8 cellular contexts compared by ENCODE assay signal in the genomic region with DNA sequence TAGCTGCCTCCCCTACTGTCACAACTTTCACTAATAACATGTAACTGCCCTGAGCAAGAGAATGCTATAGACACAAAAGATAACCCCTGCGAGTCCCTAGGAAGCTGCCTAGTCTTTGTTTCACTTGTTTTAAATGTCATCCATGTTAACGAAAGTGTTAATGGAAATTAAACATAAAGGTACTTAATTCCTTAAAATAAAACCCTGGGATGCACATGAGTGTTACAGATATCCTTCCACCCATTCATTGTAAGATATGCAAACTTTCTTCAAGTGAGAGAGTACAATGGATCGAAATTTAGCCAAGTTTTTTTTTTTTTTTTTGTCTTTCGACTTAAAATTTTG. TPM values are rescaled to one million over a fixed set of nuclear protein-coding genes. Genes with fewer than 3 reads are reported as not detected.
A peak's percentile ranks its signal among the peaks of the same experiment; 100 is the strongest.
DNase-seq lines count a peak whose midpoint lies in the region; ATAC-seq and TF ChIP-seq lines count a peak whose summit lies in the region.

No MANE protein-coding gene starts in this region.

- peaks cover 19% of the 10 kb centered on the region for H3K27me3 Mint-ChIP-seq in dendritic cell treated with granulocyte-macrophage colony-stimulating factor and Interleukin-4, amounts not matched to agents 40 ng/mL and 50 ng/mL, for 4 days
- peaks cover 46 to 71% (median 67%) of the 10 kb centered on the region in 5 donors for H3K27me3 Mint-ChIP-seq in naive thymus-derived CD4-positive, alpha-beta T cell

- 0 out of 2 replicates have a peak overlapping the region, but pooled peaks have one; percentile 76 for H2AK5ac ChIP-seq in IMR-90 (ENCODE audit: low read depth, low read length)

- no peak overlapping the region; the same call in 1 of the 2 replicates for H4K5ac ChIP-seq in IMR-90 (ENCODE audit: low read depth, low read length)

- H3K4me1 ChIP-seq in A673 (ENCODE audit: insufficient read depth, low read length, poor library complexity, severe bottlenecking), result peaks cover 43% of the 10 kb centered on the region
- H3K4me1 ChIP-seq in IMR-90 (ENCODE audit: control insufficient read depth, insufficient read depth, low read length), result peaks cover 2% of the 10 kb centered on the region; the same call in 1 of the 2 replicates
- H3K4me1 ChIP-seq in naive thymus-derived CD4-positive, alpha-beta T cell (ENCODE audit: control insufficient read depth in 2 of 2, insufficient read depth in 2 of 2, low read length in 2 of 2), result peaks cover 0 to 8% of the 10 kb centered on the region in 2 donors

- no peaks in the 10 kb centered on the region for H3K9me3 Mint-ChIP-seq in dendritic cell treated with granulocyte-macrophage colony-stimulating factor and Interleukin-4, amounts not matched to agents 40 ng/mL and 50 ng/mL, for 4 days
- peaks cover 0 to 3% (median 0%) of the 10 kb centered on the region in 11 donors for H3K9me3 Mint-ChIP-seq in naive thymus-derived CD4-positive, alpha-beta T cell

- no peak overlapping the region for H3K56ac ChIP-seq in IMR-90 (ENCODE audit: extremely low read depth, insufficient read depth, low read length)

- dilution Hi-C loops in IMR-90 (cut with HindIII; ENCODE audit: low sequenced_read_pairs, unreplicated experiment), result no loop called here

- POLR2A ChIA-PET in A673 (lab: Charles Lee; ENCODE audit: low non-redundant PET) (interaction anchor here (0.7 kb wide), 1 partner anchor 139 kb away, joined by 3 read pairs; no protein-coding TSS in a partner anchor), IMR-90 (lab: Charles Lee; ENCODE audit: unreplicated experiment) (no interaction called here)
- POLR2A ChIA-PET in naive thymus-derived CD4-positive, alpha-beta T cell (lab: Charles Lee), result no interaction called here

- H4K91ac ChIP-seq in IMR-90 (ENCODE audit: insufficient read depth, low read depth, low read length), result no peak overlapping the region

- intact Hi-C loops in A673 (cut with micrococcal nuclease; ENCODE audit: unreplicated experiment) (loop anchor here (5.0 to 10.0 kb wide), 3 partner anchors 140 to 490 kb away; a partner anchor contains a TSS), IMR-90 (cut with micrococcal nuclease) (loop anchor here (2.0 to 10.0 kb wide), 4 partner anchors 110 to 667 kb away; a partner anchor contains a TSS)
- intact Hi-C loops in dendritic cell treated with granulocyte-macrophage colony-stimulating factor and Interleukin-4, amounts not matched to agents 40 ng/mL and 50 ng/mL, for 4 days (cut with micrococcal nuclease), result loop anchor here (5.0 kb wide), 2 partner anchors 250 to 665 kb away; a partner anchor contains a TSS
- intact Hi-C loops in naive thymus-derived CD4-positive, alpha-beta T cell (cut with micrococcal nuclease), result no loop called here

- H3K36me3 Mint-ChIP-seq in dendritic cell treated with granulocyte-macrophage colony-stimulating factor and Interleukin-4, amounts not matched to agents 40 ng/mL and 50 ng/mL, for 4 days (ENCODE audit: low read depth), result peaks cover 7% of the 10 kb centered on the region
- no peaks in the 10 kb centered on the region for H3K36me3 Mint-ChIP-seq in naive thymus-derived CD4-positive, alpha-beta T cell

- H2BK15ac ChIP-seq in IMR-90 (ENCODE audit: low read depth, low read length), result 0 out of 3 replicates have a peak overlapping the region, but pooled peaks have one; percentile 58

- H2BK120ac ChIP-seq in IMR-90 (ENCODE audit: low read depth, low read length), result no peak overlapping the region

- peak overlapping the region; percentile 76 for H3K14ac ChIP-seq in IMR-90 (replicated peaks; ENCODE audit: low read depth, low read length)

- peak overlapping the region; percentile 97 for H3K4me2 ChIP-seq in IMR-90 (ENCODE audit: low read depth, low read length)

- H3K4me3 Mint-ChIP-seq in dendritic cell treated with granulocyte-macrophage colony-stimulating factor and Interleukin-4, amounts not matched to agents 40 ng/mL and 50 ng/mL, for 4 days, result peak overlapping the region; percentile 93
- peak overlapping the region in 8 of 10 donors; percentile 50 to 85 (median 65) for H3K4me3 Mint-ChIP-seq in naive thymus-derived CD4-positive, alpha-beta T cell

- H3K27ac ChIP-seq in A673 (ENCODE audit: low read depth, low read length, poor library complexity, severe bottlenecking) (peak overlapping the region; percentile 94), IMR-90 (ENCODE audit: insufficient read depth, low read length) (peak overlapping the region; percentile 88; the same call in 1 of the 2 replicates)
- H3K27ac ChIP-seq in naive thymus-derived CD4-positive, alpha-beta T cell (ENCODE audit: low read depth, low read length), result no peak overlapping the region

- in situ Hi-C loops in IMR-90 (cut with MboI; ENCODE audit: low sequenced_read_pairs), result no loop called here

- H2AK9ac ChIP-seq in IMR-90 (replicated peaks; ENCODE audit: low read depth, low read length, poor library complexity), result peak overlapping the region; percentile 81

- H3K4me3 ChIP-seq in A673 (ENCODE audit: low read depth, low read length, poor library complexity, severe bottlenecking) (peak overlapping the region; percentile 69), IMR-90 (ENCODE audit: insufficient read depth, low read depth, low read length) (peak overlapping the region; percentile 97)
- H3K4me3 ChIP-seq in naive thymus-derived CD4-positive, alpha-beta T cell (ENCODE audit: low read length), result no peak overlapping the region

- H3K9me3 ChIP-seq in A673 (ENCODE audit: low read depth, low read length, poor library complexity, severe bottlenecking) (no peaks in the 10 kb centered on the region), IMR-90 (ENCODE audit: control insufficient read depth, insufficient read depth, low read length) (no peaks in the 10 kb centered on the region)
- H3K9me3 ChIP-seq in naive thymus-derived CD4-positive, alpha-beta T cell (ENCODE audit: control insufficient read depth in 2 of 3, low read length in 3 of 3), result no peaks in the 10 kb centered on the region

- no peak for ATAC-seq in IMR-90 (ENCODE audit: low read depth)
- no peak for ATAC-seq in naive thymus-derived CD4-positive, alpha-beta T cell
- no peak for ATAC-seq in activated CD4-positive, CD25-positive, alpha-beta regulatory T cell treated with anti-CD3 and anti-CD28 coated beads, Interleukin-2, amount 50 U/mL, for 24 hours

- no CpG with 5 or more reads among the region's 4 CpGs for WGBS in IMR-90 (ENCODE audit: extremely low coverage in 2 of 2, insufficient read length in 1 of 2), 2 experiments

- no peak overlapping the region; a peak in 1 of 4 replicates for H4K8ac ChIP-seq in IMR-90 (ENCODE audit: low read depth in 2 of 2, low read length in 2 of 2)

- peak overlapping the region; percentile 92 for H2BK5ac ChIP-seq in IMR-90 (ENCODE audit: low read depth, low read length, poor library complexity, severe bottlenecking)

- BruUV-seq in A673 (replicated peaks; lab: Mats Ljungman, UMichigan), result TSS peak; percentile 50
- BruUV-seq in IMR-90 (replicated peaks; lab: Mats Ljungman, UMichigan), result TSS peak; percentile 53

- no peak overlapping the region for H2AFZ ChIP-seq in IMR-90 (replicated peaks; ENCODE audit: low read length, poor library complexity)

- no peaks in the 10 kb centered on the region; the same call in 1 of the 2 replicates for H3K9me1 ChIP-seq in IMR-90 (ENCODE audit: insufficient read depth, low read length)

- peaks cover 38% of the 10 kb centered on the region for H3K4me1 Mint-ChIP-seq in dendritic cell treated with granulocyte-macrophage colony-stimulating factor and Interleukin-4, amounts not matched to agents 40 ng/mL and 50 ng/mL, for 4 days (ENCODE audit: low read depth)
- H3K4me1 Mint-ChIP-seq in naive thymus-derived CD4-positive, alpha-beta T cell, result peaks cover 4 to 25% (median 18%) of the 10 kb centered on the region in 7 donors

- DNase-seq in A673 (ENCODE audit: low spot score) (peak; percentile 57), IMR-90 (no peak), OCI-M1 (lab: John Stamatoyannopoulos, UW) (no peak), NCI-H2029 (lab: John Stamatoyannopoulos, UW) (no peak), CD1c-positive myeloid dendritic cell (ENCODE audit: extremely low spot score) (no peak)
- no peak for DNase-seq in naive thymus-derived CD4-positive, alpha-beta T cell

- no peaks in the 10 kb centered on the region for H4K20me1 ChIP-seq in IMR-90 (ENCODE audit: insufficient read depth, low read length)

- H3K36me3 ChIP-seq in A673 (ENCODE audit: insufficient read depth, low read length, poor library complexity, severe bottlenecking) (no peaks in the 10 kb centered on the region), IMR-90 (ENCODE audit: control insufficient read depth, insufficient read depth, low read length) (no peaks in the 10 kb centered on the region)
- H3K36me3 ChIP-seq in naive thymus-derived CD4-positive, alpha-beta T cell (ENCODE audit: control insufficient read depth in 2 of 3, insufficient read depth in 3 of 3, low read length in 3 of 3), result no peaks in the 10 kb centered on the region

- CTCF ChIA-PET in A673 (lab: Charles Lee), result interaction anchor here (1.8 to 3.0 kb wide), 2 partner anchors 142 to 437 kb away, joined by 4 to 10 read pairs; no protein-coding TSS in a partner anchor
- CTCF ChIA-PET in IMR-90 (lab: Yijun Ruan, JAX), result interaction anchor here (0.6 to 2.6 kb wide), 3 partner anchors 9 to 437 kb away, joined by 3 to 9 read pairs (median 8); no protein-coding TSS in a partner anchor
- CTCF ChIA-PET in naive thymus-derived CD4-positive, alpha-beta T cell (lab: Charles Lee), result no interaction called here

- TF ChIP-seq CTCF in A673 (conservative IDR thresholded peaks at IDR 0.05; ENCODE audit: low read depth, low read length) (no peak), IMR-90 (conservative IDR thresholded peaks at IDR 0.05; ENCODE audit: low read depth, low read length) (no peak)

- H2BK20ac ChIP-seq in IMR-90 (ENCODE audit: low read depth, low read length), result no peak overlapping the region

- H3K4ac ChIP-seq in IMR-90 (ENCODE audit: low read depth, low read length), result 0 out of 2 replicates have a peak overlapping the region, but pooled peaks have one; percentile 14

- TF ChIP-seq POLR2A in IMR-90 (IDR thresholded peaks at IDR 0.05; ENCODE audit: low read depth, low read length), result no peak

- H3K27me3 ChIP-seq in A673 (replicated peaks; ENCODE audit: insufficient read depth, low read depth, low read length, poor library complexity) (no peaks in the 10 kb centered on the region), IMR-90 (ENCODE audit: control insufficient read depth, insufficient read depth, low read length) (no peaks in the 10 kb centered on the region)
- H3K27me3 ChIP-seq in naive thymus-derived CD4-positive, alpha-beta T cell (ENCODE audit: control insufficient read depth in 2 of 2, insufficient read depth in 2 of 2, low read length in 2 of 2), result peaks cover 0 to 12% of the 10 kb centered on the region in 2 donors

- peak overlapping the region; percentile 94 for H3K27ac Mint-ChIP-seq in dendritic cell treated with granulocyte-macrophage colony-stimulating factor and Interleukin-4, amounts not matched to agents 40 ng/mL and 50 ng/mL, for 4 days
- H3K27ac Mint-ChIP-seq in naive thymus-derived CD4-positive, alpha-beta T cell, result no peak overlapping the region

- H3K18ac ChIP-seq in IMR-90 (ENCODE audit: low read depth, low read length), result no peak overlapping the region

- H3K9ac ChIP-seq in IMR-90 (ENCODE audit: low read depth, low read length), result peak overlapping the region; percentile 92

- TF ChIP-seq RAD21 in IMR-90 (IDR thresholded peaks at IDR 0.05; ENCODE audit: low read length), result no peak

- H3K23ac ChIP-seq in IMR-90 (ENCODE audit: low read depth, low read length), result peak overlapping the region; percentile 94

- peaks cover 10 to 34% of the 10 kb centered on the region in 2 experiments; a peak in 3 of 4 replicates for H3K79me1 ChIP-seq in IMR-90 (ENCODE audit: low read depth in 1 of 2, low read length in 2 of 2)

RNA-seq across cellular contexts. Expression of a gene that starts 1.4 kb away (rescaled TPM):
- total RNA-seq in A673 (2021), result 128 and 131 TPM in 2 replicates
- 28.1 and 29.6 TPM in 2 replicates for total RNA-seq in IMR-90 (2012; rRNA removed)
- 6.9 and 10.1 TPM in 2 replicates for polyA plus RNA-seq in IMR-90 (2012; rRNA removed)
- polyA plus RNA-seq in IMR-90 (2012; cell fraction: cytosol; rRNA removed), result 2.2 and 3.0 TPM in 2 replicates
- 1.0 and 9.0 TPM in 2 replicates for polyA plus RNA-seq in IMR-90 (2012; cell fraction: nucleus; rRNA removed; ENCODE audit: low replicate concordance)
- total RNA-seq in naive thymus-derived CD4-positive, alpha-beta T cell, result 1 to 10 TPM in 3 of 5 experiments, under 1 TPM in 2; 0.05 to 9.9 (median 1.0) TPM
- under 1 TPM in 1 of 2 donors, not detected in 1; 0.43 TPM for polyA plus RNA-seq in naive thymus-derived CD4-positive, alpha-beta T cell

Comparison
In these comparisons a context has a peak if more than half of its experiments do, and no peak if none do; other contexts are left out.
1. intact Hi-C loops: an anchor here in A673 (5.0 to 10.0 kb wide), IMR-90 (2.0 to 10.0 kb wide) and dendritic cell treated with granulocyte-macrophage colony-stimulating factor and Interleukin-4, amounts not matched to agents 40 ng/mL and 50 ng/mL, for 4 days (5.0 kb wide); none called in naive thymus-derived CD4-positive, alpha-beta T cell.